In the genomic region with DNA sequence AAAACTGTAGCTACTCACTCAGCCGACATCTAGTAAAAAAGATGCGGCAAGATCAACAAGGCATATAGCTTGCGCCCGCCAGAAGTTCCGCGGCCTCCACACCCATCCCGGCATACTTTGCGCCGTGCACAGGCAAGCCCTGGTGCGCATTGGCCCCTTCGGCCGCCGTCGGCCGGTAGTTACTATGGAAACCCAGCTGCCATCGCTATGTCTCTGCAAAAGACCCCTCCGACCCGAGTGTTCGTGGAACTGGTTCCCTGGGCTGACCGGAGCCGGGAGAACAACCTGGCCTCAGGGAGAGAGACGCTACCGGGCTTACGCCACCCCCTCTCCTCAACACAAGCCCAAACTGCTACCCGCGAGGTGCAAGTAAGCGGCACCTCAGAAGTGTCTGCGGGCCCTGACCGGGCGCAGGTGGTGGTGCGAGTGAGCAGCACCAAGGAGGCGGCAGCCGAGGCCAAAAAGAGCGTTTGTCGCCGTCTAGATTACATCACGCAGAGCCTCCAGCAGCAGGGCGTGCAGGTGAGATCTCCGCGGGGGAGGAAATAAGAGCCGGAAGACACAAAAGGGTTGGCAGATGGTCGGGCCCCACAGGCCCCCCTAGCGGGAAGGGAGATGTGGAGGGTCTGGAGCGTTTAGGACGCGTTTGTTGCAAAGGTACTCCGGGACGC, we compare ENCODE assay signal across 1 cellular context.
TF ChIP-seq lines count a peak whose summit lies in the region.

A gene with protein sequence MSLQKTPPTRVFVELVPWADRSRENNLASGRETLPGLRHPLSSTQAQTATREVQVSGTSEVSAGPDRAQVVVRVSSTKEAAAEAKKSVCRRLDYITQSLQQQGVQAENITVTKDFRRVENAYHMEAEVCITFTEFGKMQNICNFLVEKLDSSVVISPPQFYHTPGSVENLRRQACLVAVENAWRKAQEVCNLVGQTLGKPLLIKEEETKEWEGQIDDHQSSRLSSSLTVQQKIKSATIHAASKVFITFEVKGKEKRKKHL (plus strand): TSS at position 182 of the 671 bp plus-strand sequence. CDS start 26 bp downstream, at position 208.

TF ChIP-seq in K562, 482 proteins besides CTCF, POLR2A, EP300 and RAD21 (continued from another document and continues in another):
- TF ChIP-seq, protein P1, sequence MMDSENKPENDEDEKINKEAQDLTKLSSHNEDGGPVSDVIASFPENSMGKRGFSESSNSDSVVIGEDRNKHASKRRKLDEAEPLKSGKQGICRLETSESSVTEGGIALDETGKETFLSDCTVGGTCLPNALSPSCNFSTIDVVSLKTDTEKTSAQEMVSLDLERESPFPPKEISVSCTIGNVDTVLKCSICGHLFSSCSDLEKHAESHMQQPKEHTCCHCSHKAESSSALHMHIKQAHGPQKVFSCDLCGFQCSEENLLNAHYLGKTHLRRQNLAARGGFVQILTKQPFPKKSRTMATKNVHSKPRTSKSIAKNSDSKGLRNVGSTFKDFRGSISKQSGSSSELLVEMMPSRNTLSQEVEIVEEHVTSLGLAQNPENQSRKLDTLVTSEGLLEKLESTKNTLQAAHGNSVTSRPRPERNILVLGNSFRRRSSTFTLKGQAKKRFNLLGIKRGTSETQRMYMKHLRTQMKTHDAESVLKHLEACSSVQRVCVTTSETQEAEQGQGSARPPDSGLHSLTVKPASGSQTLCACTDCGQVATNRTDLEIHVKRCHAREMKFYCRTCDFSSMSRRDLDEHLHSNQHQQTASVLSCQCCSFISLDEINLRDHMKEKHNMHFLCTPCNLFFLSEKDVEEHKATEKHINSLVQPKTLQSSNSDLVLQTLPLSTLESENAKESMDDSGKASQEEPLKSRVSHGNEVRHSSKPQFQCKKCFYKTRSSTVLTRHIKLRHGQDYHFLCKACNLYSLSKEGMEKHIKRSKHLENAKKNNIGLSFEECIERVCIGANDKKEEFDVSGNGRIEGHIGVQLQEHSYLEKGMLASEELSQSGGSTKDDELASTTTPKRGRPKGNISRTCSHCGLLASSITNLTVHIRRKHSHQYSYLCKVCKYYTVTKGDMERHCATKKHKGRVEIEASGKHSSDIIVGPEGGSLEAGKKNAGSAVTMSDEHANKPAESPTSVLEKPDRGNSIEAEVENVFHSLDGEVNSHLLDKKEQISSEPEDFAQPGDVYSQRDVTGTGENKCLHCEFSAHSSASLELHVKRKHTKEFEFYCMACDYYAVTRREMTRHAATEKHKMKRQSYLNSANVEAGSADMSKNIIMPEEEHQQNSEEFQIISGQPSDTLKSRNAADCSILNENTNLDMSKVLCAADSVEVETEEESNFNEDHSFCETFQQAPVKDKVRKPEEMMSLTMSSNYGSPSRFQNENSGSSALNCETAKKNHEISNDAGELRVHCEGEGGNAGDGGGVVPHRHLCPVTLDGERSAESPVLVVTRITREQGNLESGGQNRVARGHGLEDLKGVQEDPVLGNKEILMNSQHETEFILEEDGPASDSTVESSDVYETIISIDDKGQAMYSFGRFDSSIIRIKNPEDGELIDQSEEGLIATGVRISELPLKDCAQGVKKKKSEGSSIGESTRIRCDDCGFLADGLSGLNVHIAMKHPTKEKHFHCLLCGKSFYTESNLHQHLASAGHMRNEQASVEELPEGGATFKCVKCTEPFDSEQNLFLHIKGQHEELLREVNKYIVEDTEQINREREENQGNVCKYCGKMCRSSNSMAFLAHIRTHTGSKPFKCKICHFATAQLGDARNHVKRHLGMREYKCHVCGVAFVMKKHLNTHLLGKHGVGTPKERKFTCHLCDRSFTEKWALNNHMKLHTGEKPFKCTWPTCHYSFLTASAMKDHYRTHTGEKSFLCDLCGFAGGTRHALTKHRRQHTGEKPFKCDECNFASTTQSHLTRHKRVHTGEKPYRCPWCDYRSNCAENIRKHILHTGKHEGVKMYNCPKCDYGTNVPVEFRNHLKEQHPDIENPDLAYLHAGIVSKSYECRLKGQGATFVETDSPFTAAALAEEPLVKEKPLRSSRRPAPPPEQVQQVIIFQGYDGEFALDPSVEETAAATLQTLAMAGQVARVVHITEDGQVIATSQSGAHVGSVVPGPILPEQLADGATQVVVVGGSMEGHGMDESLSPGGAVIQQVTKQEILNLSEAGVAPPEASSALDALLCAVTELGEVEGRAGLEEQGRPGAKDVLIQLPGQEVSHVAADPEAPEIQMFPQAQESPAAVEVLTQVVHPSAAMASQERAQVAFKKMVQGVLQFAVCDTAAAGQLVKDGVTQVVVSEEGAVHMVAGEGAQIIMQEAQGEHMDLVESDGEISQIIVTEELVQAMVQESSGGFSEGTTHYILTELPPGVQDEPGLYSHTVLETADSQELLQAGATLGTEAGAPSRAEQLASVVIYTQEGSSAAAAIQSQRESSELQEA (IDR thresholded peaks at IDR 0.05; ENCODE audit: low read depth): peak; percentile 92
- TF ChIP-seq ZNF584 (CRISPR knock-in tag; IDR thresholded peaks at IDR 0.05; ENCODE audit: low read depth): no peak
- TF ChIP-seq PURB (CRISPR knock-in tag; IDR thresholded peaks at IDR 0.05; ENCODE audit: low read depth): no peak
- TF ChIP-seq, protein P2, sequence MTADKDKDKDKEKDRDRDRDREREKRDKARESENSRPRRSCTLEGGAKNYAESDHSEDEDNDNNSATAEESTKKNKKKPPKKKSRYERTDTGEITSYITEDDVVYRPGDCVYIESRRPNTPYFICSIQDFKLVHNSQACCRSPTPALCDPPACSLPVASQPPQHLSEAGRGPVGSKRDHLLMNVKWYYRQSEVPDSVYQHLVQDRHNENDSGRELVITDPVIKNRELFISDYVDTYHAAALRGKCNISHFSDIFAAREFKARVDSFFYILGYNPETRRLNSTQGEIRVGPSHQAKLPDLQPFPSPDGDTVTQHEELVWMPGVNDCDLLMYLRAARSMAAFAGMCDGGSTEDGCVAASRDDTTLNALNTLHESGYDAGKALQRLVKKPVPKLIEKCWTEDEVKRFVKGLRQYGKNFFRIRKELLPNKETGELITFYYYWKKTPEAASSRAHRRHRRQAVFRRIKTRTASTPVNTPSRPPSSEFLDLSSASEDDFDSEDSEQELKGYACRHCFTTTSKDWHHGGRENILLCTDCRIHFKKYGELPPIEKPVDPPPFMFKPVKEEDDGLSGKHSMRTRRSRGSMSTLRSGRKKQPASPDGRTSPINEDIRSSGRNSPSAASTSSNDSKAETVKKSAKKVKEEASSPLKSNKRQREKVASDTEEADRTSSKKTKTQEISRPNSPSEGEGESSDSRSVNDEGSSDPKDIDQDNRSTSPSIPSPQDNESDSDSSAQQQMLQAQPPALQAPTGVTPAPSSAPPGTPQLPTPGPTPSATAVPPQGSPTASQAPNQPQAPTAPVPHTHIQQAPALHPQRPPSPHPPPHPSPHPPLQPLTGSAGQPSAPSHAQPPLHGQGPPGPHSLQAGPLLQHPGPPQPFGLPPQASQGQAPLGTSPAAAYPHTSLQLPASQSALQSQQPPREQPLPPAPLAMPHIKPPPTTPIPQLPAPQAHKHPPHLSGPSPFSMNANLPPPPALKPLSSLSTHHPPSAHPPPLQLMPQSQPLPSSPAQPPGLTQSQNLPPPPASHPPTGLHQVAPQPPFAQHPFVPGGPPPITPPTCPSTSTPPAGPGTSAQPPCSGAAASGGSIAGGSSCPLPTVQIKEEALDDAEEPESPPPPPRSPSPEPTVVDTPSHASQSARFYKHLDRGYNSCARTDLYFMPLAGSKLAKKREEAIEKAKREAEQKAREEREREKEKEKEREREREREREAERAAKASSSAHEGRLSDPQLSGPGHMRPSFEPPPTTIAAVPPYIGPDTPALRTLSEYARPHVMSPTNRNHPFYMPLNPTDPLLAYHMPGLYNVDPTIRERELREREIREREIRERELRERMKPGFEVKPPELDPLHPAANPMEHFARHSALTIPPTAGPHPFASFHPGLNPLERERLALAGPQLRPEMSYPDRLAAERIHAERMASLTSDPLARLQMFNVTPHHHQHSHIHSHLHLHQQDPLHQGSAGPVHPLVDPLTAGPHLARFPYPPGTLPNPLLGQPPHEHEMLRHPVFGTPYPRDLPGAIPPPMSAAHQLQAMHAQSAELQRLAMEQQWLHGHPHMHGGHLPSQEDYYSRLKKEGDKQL (CRISPR knock-in tag; IDR thresholded peaks at IDR 0.05; ENCODE audit: borderline replicate concordance): no peak
- TF ChIP-seq, protein P3, sequence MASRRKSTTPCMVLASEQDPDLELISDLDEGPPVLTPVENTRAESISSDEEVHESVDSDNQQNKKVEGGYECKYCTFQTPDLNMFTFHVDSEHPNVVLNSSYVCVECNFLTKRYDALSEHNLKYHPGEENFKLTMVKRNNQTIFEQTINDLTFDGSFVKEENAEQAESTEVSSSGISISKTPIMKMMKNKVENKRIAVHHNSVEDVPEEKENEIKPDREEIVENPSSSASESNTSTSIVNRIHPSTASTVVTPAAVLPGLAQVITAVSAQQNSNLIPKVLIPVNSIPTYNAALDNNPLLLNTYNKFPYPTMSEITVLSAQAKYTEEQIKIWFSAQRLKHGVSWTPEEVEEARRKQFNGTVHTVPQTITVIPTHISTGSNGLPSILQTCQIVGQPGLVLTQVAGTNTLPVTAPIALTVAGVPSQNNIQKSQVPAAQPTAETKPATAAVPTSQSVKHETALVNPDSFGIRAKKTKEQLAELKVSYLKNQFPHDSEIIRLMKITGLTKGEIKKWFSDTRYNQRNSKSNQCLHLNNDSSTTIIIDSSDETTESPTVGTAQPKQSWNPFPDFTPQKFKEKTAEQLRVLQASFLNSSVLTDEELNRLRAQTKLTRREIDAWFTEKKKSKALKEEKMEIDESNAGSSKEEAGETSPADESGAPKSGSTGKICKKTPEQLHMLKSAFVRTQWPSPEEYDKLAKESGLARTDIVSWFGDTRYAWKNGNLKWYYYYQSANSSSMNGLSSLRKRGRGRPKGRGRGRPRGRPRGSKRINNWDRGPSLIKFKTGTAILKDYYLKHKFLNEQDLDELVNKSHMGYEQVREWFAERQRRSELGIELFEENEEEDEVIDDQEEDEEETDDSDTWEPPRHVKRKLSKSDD (conservative IDR thresholded peaks at IDR 0.05; ENCODE audit: low read length): no peak
- TF ChIP-seq MYNN (IDR thresholded peaks at IDR 0.05): peak; percentile 48; the same call in 1 of the 2 replicates
- no peak for TF ChIP-seq MYNN (CRISPR knock-in tag; IDR thresholded peaks at IDR 0.05)
- TF ChIP-seq DACH1 (IDR thresholded peaks at IDR 0.05; ENCODE audit: partially characterized antibody): peak; percentile 18
- TF ChIP-seq, protein P4, sequence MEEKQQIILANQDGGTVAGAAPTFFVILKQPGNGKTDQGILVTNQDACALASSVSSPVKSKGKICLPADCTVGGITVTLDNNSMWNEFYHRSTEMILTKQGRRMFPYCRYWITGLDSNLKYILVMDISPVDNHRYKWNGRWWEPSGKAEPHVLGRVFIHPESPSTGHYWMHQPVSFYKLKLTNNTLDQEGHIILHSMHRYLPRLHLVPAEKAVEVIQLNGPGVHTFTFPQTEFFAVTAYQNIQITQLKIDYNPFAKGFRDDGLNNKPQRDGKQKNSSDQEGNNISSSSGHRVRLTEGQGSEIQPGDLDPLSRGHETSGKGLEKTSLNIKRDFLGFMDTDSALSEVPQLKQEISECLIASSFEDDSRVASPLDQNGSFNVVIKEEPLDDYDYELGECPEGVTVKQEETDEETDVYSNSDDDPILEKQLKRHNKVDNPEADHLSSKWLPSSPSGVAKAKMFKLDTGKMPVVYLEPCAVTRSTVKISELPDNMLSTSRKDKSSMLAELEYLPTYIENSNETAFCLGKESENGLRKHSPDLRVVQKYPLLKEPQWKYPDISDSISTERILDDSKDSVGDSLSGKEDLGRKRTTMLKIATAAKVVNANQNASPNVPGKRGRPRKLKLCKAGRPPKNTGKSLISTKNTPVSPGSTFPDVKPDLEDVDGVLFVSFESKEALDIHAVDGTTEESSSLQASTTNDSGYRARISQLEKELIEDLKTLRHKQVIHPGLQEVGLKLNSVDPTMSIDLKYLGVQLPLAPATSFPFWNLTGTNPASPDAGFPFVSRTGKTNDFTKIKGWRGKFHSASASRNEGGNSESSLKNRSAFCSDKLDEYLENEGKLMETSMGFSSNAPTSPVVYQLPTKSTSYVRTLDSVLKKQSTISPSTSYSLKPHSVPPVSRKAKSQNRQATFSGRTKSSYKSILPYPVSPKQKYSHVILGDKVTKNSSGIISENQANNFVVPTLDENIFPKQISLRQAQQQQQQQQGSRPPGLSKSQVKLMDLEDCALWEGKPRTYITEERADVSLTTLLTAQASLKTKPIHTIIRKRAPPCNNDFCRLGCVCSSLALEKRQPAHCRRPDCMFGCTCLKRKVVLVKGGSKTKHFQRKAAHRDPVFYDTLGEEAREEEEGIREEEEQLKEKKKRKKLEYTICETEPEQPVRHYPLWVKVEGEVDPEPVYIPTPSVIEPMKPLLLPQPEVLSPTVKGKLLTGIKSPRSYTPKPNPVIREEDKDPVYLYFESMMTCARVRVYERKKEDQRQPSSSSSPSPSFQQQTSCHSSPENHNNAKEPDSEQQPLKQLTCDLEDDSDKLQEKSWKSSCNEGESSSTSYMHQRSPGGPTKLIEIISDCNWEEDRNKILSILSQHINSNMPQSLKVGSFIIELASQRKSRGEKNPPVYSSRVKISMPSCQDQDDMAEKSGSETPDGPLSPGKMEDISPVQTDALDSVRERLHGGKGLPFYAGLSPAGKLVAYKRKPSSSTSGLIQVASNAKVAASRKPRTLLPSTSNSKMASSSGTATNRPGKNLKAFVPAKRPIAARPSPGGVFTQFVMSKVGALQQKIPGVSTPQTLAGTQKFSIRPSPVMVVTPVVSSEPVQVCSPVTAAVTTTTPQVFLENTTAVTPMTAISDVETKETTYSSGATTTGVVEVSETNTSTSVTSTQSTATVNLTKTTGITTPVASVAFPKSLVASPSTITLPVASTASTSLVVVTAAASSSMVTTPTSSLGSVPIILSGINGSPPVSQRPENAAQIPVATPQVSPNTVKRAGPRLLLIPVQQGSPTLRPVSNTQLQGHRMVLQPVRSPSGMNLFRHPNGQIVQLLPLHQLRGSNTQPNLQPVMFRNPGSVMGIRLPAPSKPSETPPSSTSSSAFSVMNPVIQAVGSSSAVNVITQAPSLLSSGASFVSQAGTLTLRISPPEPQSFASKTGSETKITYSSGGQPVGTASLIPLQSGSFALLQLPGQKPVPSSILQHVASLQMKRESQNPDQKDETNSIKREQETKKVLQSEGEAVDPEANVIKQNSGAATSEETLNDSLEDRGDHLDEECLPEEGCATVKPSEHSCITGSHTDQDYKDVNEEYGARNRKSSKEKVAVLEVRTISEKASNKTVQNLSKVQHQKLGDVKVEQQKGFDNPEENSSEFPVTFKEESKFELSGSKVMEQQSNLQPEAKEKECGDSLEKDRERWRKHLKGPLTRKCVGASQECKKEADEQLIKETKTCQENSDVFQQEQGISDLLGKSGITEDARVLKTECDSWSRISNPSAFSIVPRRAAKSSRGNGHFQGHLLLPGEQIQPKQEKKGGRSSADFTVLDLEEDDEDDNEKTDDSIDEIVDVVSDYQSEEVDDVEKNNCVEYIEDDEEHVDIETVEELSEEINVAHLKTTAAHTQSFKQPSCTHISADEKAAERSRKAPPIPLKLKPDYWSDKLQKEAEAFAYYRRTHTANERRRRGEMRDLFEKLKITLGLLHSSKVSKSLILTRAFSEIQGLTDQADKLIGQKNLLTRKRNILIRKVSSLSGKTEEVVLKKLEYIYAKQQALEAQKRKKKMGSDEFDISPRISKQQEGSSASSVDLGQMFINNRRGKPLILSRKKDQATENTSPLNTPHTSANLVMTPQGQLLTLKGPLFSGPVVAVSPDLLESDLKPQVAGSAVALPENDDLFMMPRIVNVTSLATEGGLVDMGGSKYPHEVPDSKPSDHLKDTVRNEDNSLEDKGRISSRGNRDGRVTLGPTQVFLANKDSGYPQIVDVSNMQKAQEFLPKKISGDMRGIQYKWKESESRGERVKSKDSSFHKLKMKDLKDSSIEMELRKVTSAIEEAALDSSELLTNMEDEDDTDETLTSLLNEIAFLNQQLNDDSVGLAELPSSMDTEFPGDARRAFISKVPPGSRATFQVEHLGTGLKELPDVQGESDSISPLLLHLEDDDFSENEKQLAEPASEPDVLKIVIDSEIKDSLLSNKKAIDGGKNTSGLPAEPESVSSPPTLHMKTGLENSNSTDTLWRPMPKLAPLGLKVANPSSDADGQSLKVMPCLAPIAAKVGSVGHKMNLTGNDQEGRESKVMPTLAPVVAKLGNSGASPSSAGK (IDR thresholded peaks at IDR 0.05): peak; percentile 53; the same call in 1 of the 2 replicates
- no peak for TF ChIP-seq CBX8 (IDR thresholded peaks at IDR 0.05; ENCODE audit: borderline replicate concordance, extremely low read depth, low read depth, low read length, poor library complexity, severe bottlenecking)
